Comparison of ENCODE assay signal across 23 cellular contexts in genomic region chr18:54479365-54479764, GRCh38.
A peak's percentile ranks its signal among the peaks of the same experiment; 100 is the strongest.
DNase-seq lines count a peak whose midpoint lies in the region; ATAC-seq, FAIRE-seq and TF ChIP-seq lines count a peak whose summit lies in the region.
"Had no signal": no experiment of that assay in that cellular context is flagged by ENCODE, and none has a peak within 500 bp of the region (broad histone marks: within the 10 kb centered on the region; RNA-seq: fewer than 3 reads in every experiment).

No MANE protein-coding gene starts in this region.

- in situ Hi-C loops in GM12878 (cut with MboI), result no loop called here

- FAIRE-seq in GM12878 (lab: Jason Lieb, UNC), result no peak
- FAIRE-seq: GM18507 had no signal

- ATAC-seq in GM12878 (0 out of 3 replicates have a peak, but pooled peaks have one; percentile 25), HG03442 (IDR thresholded peaks at IDR 0.05; ENCODE audit: unreplicated experiment) (no peak)
- ATAC-seq: heart right ventricle, WTC11 had no signal

- H3K4me3 ChIP-seq in H7 (ENCODE audit: insufficient read depth, low read depth, low read length), result no peak overlapping the region
- no peak overlapping the region for H3K4me3 ChIP-seq in GM12878
- no peak overlapping the region for H3K4me3 ChIP-seq in kidney epithelial cell (ENCODE audit: low read depth, low read length)
- H3K4me3 ChIP-seq: heart right ventricle, uterus had no signal

- RAD21 ChIA-PET in GM12878 (lab: Charles Lee; ENCODE audit: unreplicated experiment), result no interaction called here

- no peak overlapping the region for H3K4me2 ChIP-seq in GM12878 (ENCODE audit: control insufficient read depth, insufficient read depth)

- CTCF ChIA-PET in GM12878 (lab: Yijun Ruan, JAX), result no interaction called here

- no peaks in the 10 kb centered on the region for H3K4me1 ChIP-seq in GM12878 (ENCODE audit: control insufficient read depth, insufficient read depth, low read length)
- H3K4me1 ChIP-seq: heart right ventricle, uterus had no signal

- POLR2A ChIA-PET in GM12878 (lab: Charles Lee), result no interaction called here

- TF ChIP-seq CTCF in GM12878 (IDR thresholded peaks at IDR 0.05 in 2 of 3, conservative IDR thresholded peaks at IDR 0.05 in 1 of 3; ENCODE audit: control insufficient read depth in 2 of 3, extremely low read depth in 1 of 3, insufficient read depth in 1 of 3, low read depth in 3 of 3, low read length in 3 of 3) (no peak), kidney epithelial cell (IDR thresholded peaks at IDR 0.05; ENCODE audit: insufficient read depth, low read length, poor library complexity, severe bottlenecking) (no peak)

- H3K27me3 ChIP-seq in H7 (ENCODE audit: control insufficient read depth, insufficient read depth, low read length) (no peaks in the 10 kb centered on the region), GM12878 (replicated peaks in 1 of 2; ENCODE audit: control insufficient read depth in 2 of 2, insufficient read depth in 2 of 2, low read length in 1 of 2) (peaks cover 0 to 4% of the 10 kb centered on the region in 2 experiments; a peak in 1 of 4 replicates), kidney epithelial cell (ENCODE audit: control insufficient read depth, insufficient read depth, low read length) (no peaks in the 10 kb centered on the region)
- H3K27me3 ChIP-seq: uterus had no signal

- DNase-seq in DMS53 treated with DMSO at 0.1 percent for 48 hours (lab: John Stamatoyannopoulos, UW; ENCODE audit: unreplicated experiment) (peak; percentile 83), H7 (peak; percentile 6), GM12878 (ENCODE audit: low read depth, low spot score) (no peak), kidney epithelial cell (ENCODE audit: low read depth) (peak; percentile 0), medulla oblongata (ENCODE audit: extremely low spot score) (no peak), UCSD-AML1 (lab: John Stamatoyannopoulos, UW; ENCODE audit: unreplicated experiment) (no peak)
- DNase-seq: activated CD4-positive, alpha-beta T cell treated with anti-CD3 and anti-CD28 coated beads, Interleukin-2, amount 50 U/mL, for 4 hours; activated CD8-positive, alpha-beta memory T cell treated with anti-CD3 and anti-CD28 coated beads, Interleukin-2, amount 50 U/mL, for 48 hours; activated naive CD8-positive, alpha-beta T cell treated with anti-CD3 and anti-CD28 coated beads for 36 hours; CD4-positive, alpha-beta T cell; DMS 273 treated with DMSO at 0.1 percent for 48 hours; effector memory CD4-positive, alpha-beta T cell; HCEC 1CT; heart right ventricle; KBM-7; NCI-H187 treated with DMSO at 0.1 percent for 48 hours; NCI-H446 treated with DMSO at 0.1 percent for 48 hours; stimulated activated CD4-positive, alpha-beta T cell treated with anti-CD3 and anti-CD28 coated beads, Interleukin-1b, Interleukin-23, amount 100 ng/mL, for 48 hours; uterus had no signal

- no peak for TF ChIP-seq RAD21 in GM12878 (IDR thresholded peaks at IDR 0.05; ENCODE audit: insufficient read depth, low read depth, low read length)

- no peak for TF ChIP-seq EP300 in GM12878 (IDR thresholded peaks at IDR 0.05; ENCODE audit: borderline replicate concordance in 1 of 2, control insufficient read depth in 1 of 2, low read depth in 2 of 2, low read length in 2 of 2)

- BruUV-seq in GM12878 (replicated peaks; lab: Mats Ljungman, UMichigan), result no TSS peak

- H3K79me2 ChIP-seq in GM12878 (ENCODE audit: control insufficient read depth, insufficient read depth, low read length), result no peaks in the 10 kb centered on the region

- SMC1A ChIA-PET in GM12878 (lab: Charles Lee; ENCODE audit: uncharacterized antibody, unreplicated experiment), result no interaction called here

- H3K27ac ChIP-seq in GM12878 (ENCODE audit: control insufficient read depth, insufficient read depth), result no peak overlapping the region
- H3K27ac ChIP-seq: heart right ventricle, RWPE1, uterus had no signal

- intact Hi-C loops in GM12878 (cut with micrococcal nuclease; ENCODE audit: unreplicated experiment), result no loop called here

- no peaks in the 10 kb centered on the region for H3K9me3 ChIP-seq in GM12878 (replicated peaks; ENCODE audit: control insufficient read depth, insufficient read depth, low read length)
- H3K9me3 ChIP-seq: heart right ventricle, uterus had no signal

- no peak overlapping the region for H2AFZ ChIP-seq in GM12878 (ENCODE audit: control insufficient read depth, low read depth, low read length)

- no peaks in the 10 kb centered on the region for H4K20me1 ChIP-seq in GM12878 (ENCODE audit: control insufficient read depth, insufficient read depth)

- 18% methylated on average over 5 of the region's 5 CpGs for WGBS in GM12878 (ENCODE audit: insufficient coverage, insufficient replicate concordance, low lambda C conversion rate, missing lambda C conversion rate)

- H3K36me3 ChIP-seq in H7 (replicated peaks; ENCODE audit: control insufficient read depth, insufficient read depth, low read length) (no peaks in the 10 kb centered on the region), GM12878 (ENCODE audit: control insufficient read depth in 2 of 2, insufficient read depth in 2 of 2, low read length in 1 of 2) (no peaks in the 10 kb centered on the region), kidney epithelial cell (ENCODE audit: control insufficient read depth, insufficient read depth, low read length) (no peaks in the 10 kb centered on the region)
- H3K36me3 ChIP-seq: heart right ventricle, uterus had no signal

- no peak for TF ChIP-seq POLR2A in GM12878 (IDR thresholded peaks at IDR 0.05; ENCODE audit: low read depth, low read length)

- H3K9ac ChIP-seq in GM12878 (ENCODE audit: control insufficient read depth, insufficient read depth, low read length), result no peak overlapping the region

TF ChIP-seq in GM12878, 131 proteins besides CTCF, POLR2A, EP300 and RAD21:
- TF ChIP-seq EZH2 (IDR thresholded peaks at IDR 0.05; ENCODE audit: borderline replicate concordance, control insufficient read depth, low read depth, low read length), result no peak
- TF ChIP-seq ATF7 (IDR thresholded peaks at IDR 0.05; ENCODE audit: low read depth), result peak; percentile 77

Comparison
In these comparisons a context has a peak if more than half of its experiments do, and no peak if none do; other contexts are left out.
1. DNase-seq: peak in DMS53 treated with DMSO at 0.1 percent for 48 hours (single experiment), H7 (single experiment) and kidney epithelial cell (single experiment); none in GM12878 (single experiment), medulla oblongata (single experiment) and UCSD-AML1 (single experiment).